Comparison of ENCODE assay signal across 8 cellular contexts in genomic region chr1:116909511-116910378, GRCh38. TPM values are rescaled to one million over a fixed set of nuclear protein-coding genes. Genes with fewer than 3 reads are reported as not detected.
DNase-seq lines count a peak whose midpoint lies in the region; ATAC-seq and TF ChIP-seq lines count a peak whose summit lies in the region.

TSS of gene PTGFRN (plus strand) at chr1:116909916. CDS start at chr1:116910204, 288 bp downstream.

- peaks cover 8% of the 10 kb centered on the region for H4K20me1 ChIP-seq in GM23338 (replicated peaks; ENCODE audit: insufficient read depth)

- H3K27me3 Mint-ChIP-seq in GM23338 (ENCODE audit: insufficient read depth, low read depth, poor library complexity), result peaks cover 9% of the 10 kb centered on the region

- peak within 1 kb of the TSS; percentile 90 for H2AFZ ChIP-seq in GM23338

- POLR2A ChIA-PET in AG04450 (lab: Yijun Ruan, JAX), result no interaction called here

- H3K27me3 ChIP-seq in AG04450 (ENCODE audit: control insufficient read depth, insufficient read depth, low read length) (peaks cover 40% of the 10 kb centered on the region), GM23338 (ENCODE audit: insufficient read depth) (no peaks in the 10 kb centered on the region), RWPE2 (ENCODE audit: insufficient read depth, poor library complexity, severe bottlenecking) (no peaks in the 10 kb centered on the region), prostate gland (replicated peaks; ENCODE audit: insufficient read depth) (no peaks in the 10 kb centered on the region)

- H3K4me3 ChIP-seq in AG04450 (ENCODE audit: low read depth, low read length) (peak within 1 kb of the TSS; percentile 42), GM23338 (peak within 1 kb of the TSS; percentile 97), RWPE2 (ENCODE audit: severe bottlenecking) (peak within 1 kb of the TSS; percentile 85), astrocyte of the cerebellum (ENCODE audit: low read depth, low read length) (peak within 1 kb of the TSS; percentile 60), prostate gland (peak within 1 kb of the TSS; percentile 70 to 73)

- H3K4me1 Mint-ChIP-seq in GM23338, result peaks cover 23% of the 10 kb centered on the region

- H3K4me1 ChIP-seq in GM23338 (ENCODE audit: insufficient read depth), result peaks cover 36% of the 10 kb centered on the region
- peaks cover 51% of the 10 kb centered on the region for H3K4me1 ChIP-seq in RWPE2 (ENCODE audit: insufficient read depth, poor library complexity, severe bottlenecking)
- no peaks in the 10 kb centered on the region for H3K4me1 ChIP-seq in prostate gland (replicated peaks)

- no peaks in the 10 kb centered on the region for H3K9me2 ChIP-seq in GM23338 (ENCODE audit: insufficient read depth)

- DNase-seq in AG04450 (ENCODE audit: low read depth, low spot score), result no peak
- peak; percentile 88 for DNase-seq in GM23338 (ENCODE audit: low spot score)
- peak; percentile 84 for DNase-seq in RWPE2 (ENCODE audit: low spot score)
- DNase-seq in astrocyte of the cerebellum (ENCODE audit: low read depth), result peak; percentile 31
- peak; percentile 11 for DNase-seq in hepatic stellate cell (ENCODE audit: low spot score)
- DNase-seq in prostate gland (ENCODE audit: low spot score), result peak; percentile 64

- no peaks in the 10 kb centered on the region for H3F3A ChIP-seq in GM23338 (replicated peaks; ENCODE audit: low read depth)

- no peak within 1 kb of the TSS for H3K27ac ChIP-seq in AG04450 (ENCODE audit: low read depth, low read length)
- peak within 1 kb of the TSS; percentile 63; the same call in 1 of the 2 replicates for H3K27ac ChIP-seq in GM23338 (ENCODE audit: low read depth)
- H3K27ac ChIP-seq in RWPE2 (ENCODE audit: poor library complexity, severe bottlenecking), result peak within 1 kb of the TSS; percentile 89
- peak within 1 kb of the TSS; percentile 85 to 87 for H3K27ac ChIP-seq in prostate gland

- ATAC-seq in GM23338 (peak; percentile 78), RWPE2 (ENCODE audit: low read depth) (peak; percentile 51), HG03097 (IDR thresholded peaks at IDR 0.05; ENCODE audit: low FRiP score, unreplicated experiment) (no peak), GM18502 (IDR thresholded peaks at IDR 0.05; ENCODE audit: poor library complexity, unreplicated experiment) (no peak)

- H3K36me3 Mint-ChIP-seq in GM23338 (ENCODE audit: low read depth), result no peaks in the 10 kb centered on the region; the same call in 2 of the 3 replicates

- CTCF ChIA-PET in AG04450 (lab: Charles Lee), result no interaction called here

- in situ Hi-C loops in astrocyte of the cerebellum (cut with HindIII; ENCODE audit: low sequenced_read_pairs), result no loop called here

- peak within 1 kb of the TSS; percentile 89 for H3K27ac Mint-ChIP-seq in GM23338

- no peak for TF ChIP-seq CTCF in AG04450 (IDR thresholded peaks at IDR 0.05; ENCODE audit: low read depth, low read length)
- no peak for TF ChIP-seq CTCF in GM23338 (conservative IDR thresholded peaks at IDR 0.05; ENCODE audit: low read depth in 2 of 2)
- no peak for TF ChIP-seq CTCF in RWPE2 (IDR thresholded peaks at IDR 0.05; ENCODE audit: poor library complexity, severe bottlenecking)
- no peak for TF ChIP-seq CTCF in astrocyte of the cerebellum (IDR thresholded peaks at IDR 0.05; ENCODE audit: low read depth, low read length, missing control alignments)
- no peak for TF ChIP-seq CTCF in prostate gland (IDR thresholded peaks at IDR 0.05)

- H3K36me3 ChIP-seq in GM23338 (ENCODE audit: insufficient read depth), result peaks cover 11% of the 10 kb centered on the region; the same call in 1 of the 2 replicates
- peaks cover 4% of the 10 kb centered on the region; the same call in 1 of the 2 replicates for H3K36me3 ChIP-seq in RWPE2 (ENCODE audit: low read depth)
- no peaks in the 10 kb centered on the region for H3K36me3 ChIP-seq in prostate gland

- peak within 1 kb of the TSS; percentile 93 for H3K4me3 Mint-ChIP-seq in GM23338

- peak within 1 kb of the TSS; percentile 100 for H3K4me2 ChIP-seq in GM23338

- TF ChIP-seq POLR2A in prostate gland (IDR thresholded peaks at IDR 0.05), result peak; percentile 56

- H3K9me3 ChIP-seq in AG04450 (ENCODE audit: control insufficient read depth, insufficient read depth, low read length) (no peaks in the 10 kb centered on the region), RWPE2 (ENCODE audit: severe bottlenecking) (no peaks in the 10 kb centered on the region), prostate gland (no peaks in the 10 kb centered on the region)

- intact Hi-C loops in prostate gland (cut with DNase I), result loop anchor here (2.0 to 10.0 kb wide), 4 partner anchors 31 to 75 kb away; no protein-coding TSS in a partner anchor

- H3K9me3 Mint-ChIP-seq in GM23338, result no peaks in the 10 kb centered on the region

- peaks cover 41% of the 10 kb centered on the region for H3K79me2 ChIP-seq in GM23338 (replicated peaks; ENCODE audit: insufficient read depth)

- 3% methylated on average over 65 of the region's 86 CpGs for WGBS in prostate gland

TF ChIP-seq in GM23338, 12 proteins besides CTCF, POLR2A, EP300 and RAD21:
- TF ChIP-seq POLR2AphosphoS5 (IDR thresholded peaks at IDR 0.05; ENCODE audit: low read depth) (0 out of 2 replicates have a peak, but pooled peaks have one; percentile 23), STAT1 (IDR thresholded peaks at IDR 0.05; ENCODE audit: unreplicated experiment) (no peak)

RNA-seq across cellular contexts. Expression of gene PTGFRN, which starts in this region (rescaled TPM):
- 0.31 and 0.46 TPM in 2 replicates for polyA plus RNA-seq in AG04450 (2011; rRNA removed)
- 0.28 and 0.43 TPM in 2 replicates for polyA minus RNA-seq in AG04450 (2011; rRNA and poly(A)+ RNA removed)
- total RNA-seq in GM23338 (2014; rRNA removed; shearing (Covaris generic)), result 21.8 and 32.7 TPM in 2 replicates
- polyA plus RNA-seq in GM23338 (2016; fragmentation: Nextera tagmentation; extraction: Ambion mirVana), result 17.4 and 30.0 TPM in 2 replicates
- 10 to 100 TPM; 37.1 to 70.7 TPM for total RNA-seq in prostate gland

Comparison
In these comparisons a context has a peak if more than half of its experiments do, and no peak if none do; other contexts are left out.
1. RNA of gene PTGFRN (polyA plus RNA-seq): 17.4 to 30.0 TPM in GM23338; 0.31 to 0.46 TPM in AG04450; every median in the first group is over 10 times any median in the second.
2. H3K4me3 ChIP-seq: peak in every context shown above with its lines; median percentile 97 in GM23338; 85 in RWPE2; 72 in prostate gland; 60 in astrocyte of the cerebellum; 42 in AG04450.
3. ATAC-seq: peak in GM23338 (single experiment) and RWPE2 (single experiment); none in HG03097 (single experiment) and GM18502 (single experiment).